17 cellular contexts compared by ENCODE assay signal in the genomic region with DNA sequence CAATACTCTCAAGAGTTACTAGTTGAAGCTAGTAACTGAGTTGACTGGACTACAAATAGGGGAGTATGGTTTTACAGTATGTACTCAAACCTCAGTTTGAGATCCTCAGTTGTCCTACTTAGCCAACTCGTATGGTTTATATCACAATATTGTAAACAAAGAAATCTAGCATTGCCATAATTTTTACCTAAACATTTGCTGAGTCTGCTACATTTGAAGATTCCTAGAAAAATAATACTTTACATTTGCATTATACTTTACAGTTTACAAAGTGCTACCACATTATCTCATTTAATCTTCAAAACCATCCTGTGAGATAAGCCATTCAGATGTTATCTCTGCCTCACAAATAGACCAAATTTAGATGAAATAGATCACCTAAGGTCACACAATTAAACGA. TPM values are rescaled to one million over a fixed set of nuclear protein-coding genes. Genes with fewer than 3 reads are reported as not detected.
DNase-seq lines count a peak whose midpoint lies in the region; ATAC-seq and TF ChIP-seq lines count a peak whose summit lies in the region.
"Had no signal": no experiment of that assay in that cellular context is flagged by ENCODE, and none has a peak within 500 bp of the region (broad histone marks: within the 10 kb centered on the region; RNA-seq: fewer than 3 reads in every experiment).

No MANE protein-coding gene starts in this region.

- CTCF ChIA-PET in HEK293 (lab: Yijun Ruan, JAX) (interaction anchor here (1.0 to 3.4 kb wide), 5 partner anchors 11 to 58 kb away, joined by 3 to 16 read pairs (median 9); no protein-coding TSS in a partner anchor), Panc1 (lab: Charles Lee) (interaction anchor here (0.7 kb wide), 1 partner anchor 408 kb away, joined by 3 read pairs; no protein-coding TSS in a partner anchor)

- H3K4me1 ChIP-seq in HEK293 (ENCODE audit: control insufficient read depth, insufficient read depth, low read length): peaks cover 18% of the 10 kb centered on the region
- H3K4me1 ChIP-seq in Panc1 (ENCODE audit: control insufficient read depth, insufficient read depth, low read length): peaks cover 14% of the 10 kb centered on the region; the same call in 1 of the 2 replicates
- no peaks in the 10 kb centered on the region for H3K4me1 ChIP-seq in esophagus (ENCODE audit: control insufficient read depth in 2 of 2, insufficient read depth in 2 of 2, low read length in 1 of 2)
- no peaks in the 10 kb centered on the region for H3K4me1 ChIP-seq in osteoblast (ENCODE audit: insufficient read depth, low read length)

- TF ChIP-seq CTCF in HEK293 (tag by site-specific recombination; IDR thresholded peaks at IDR 0.05) (no peak), Panc1 (IDR thresholded peaks at IDR 0.05) (no peak), osteoblast (IDR thresholded peaks at IDR 0.05; ENCODE audit: extremely low read depth, low read depth, low read length) (no peak)

- ATAC-seq in Panc1 (no peak), GM18858 (IDR thresholded peaks at IDR 0.05; ENCODE audit: unreplicated experiment) (no peak)
- ATAC-seq: CD8-positive, alpha-beta T cell; GM23338 had no signal

- intact Hi-C loops in Panc1 (cut with micrococcal nuclease; ENCODE audit: unreplicated experiment): loop anchor here (5.0 kb wide), 1 partner anchor 42 kb away; no protein-coding TSS in a partner anchor

- H3K9me3 ChIP-seq in HEK293 (ENCODE audit: control insufficient read depth, insufficient read depth, low read depth, low read length) (no peaks in the 10 kb centered on the region), Panc1 (ENCODE audit: control insufficient read depth, insufficient read depth, low read depth, low read length) (no peaks in the 10 kb centered on the region), esophagus (ENCODE audit: control insufficient read depth in 2 of 2, insufficient read depth in 1 of 2, low read depth in 1 of 2, low read length in 1 of 2) (no peaks in the 10 kb centered on the region), osteoblast (ENCODE audit: low read depth, low read length) (no peaks in the 10 kb centered on the region)

- no peak overlapping the region for H3K4me3 ChIP-seq in HEK293 (ENCODE audit: low read depth, low read length)
- no peak overlapping the region for H3K4me3 ChIP-seq in Panc1 (ENCODE audit: low read depth in 2 of 2, low read length in 2 of 2)
- H3K4me3 ChIP-seq in esophagus (ENCODE audit: low read depth in 1 of 2, low read length in 2 of 2): no peak overlapping the region
- no peak overlapping the region for H3K4me3 ChIP-seq in osteoblast (ENCODE audit: insufficient read depth, low read length)
- H3K4me3 ChIP-seq: GM23338 had no signal

- H3K27ac ChIP-seq in HEK293 (ENCODE audit: extremely low read depth, low read depth, low read length) (no peak overlapping the region), Panc1 (ENCODE audit: low read length) (no peak overlapping the region), esophagus (ENCODE audit: low read depth in 2 of 2, low read length in 1 of 2) (peak overlapping the region; percentile 22 to 47), osteoblast (ENCODE audit: low read depth, low read length) (no peak overlapping the region)

- no peak overlapping the region for H2AFZ ChIP-seq in osteoblast (ENCODE audit: low read length)
- H2AFZ ChIP-seq: GM23338 had no signal

- 49 to 55% methylated on average over 2 of the region's 2 CpGs for WGBS in esophagus, 2 donors

- H3K27me3 ChIP-seq in Panc1 (ENCODE audit: control insufficient read depth, insufficient read depth, low read length) (no peaks in the 10 kb centered on the region), esophagus (ENCODE audit: control insufficient read depth in 1 of 2, insufficient read depth in 2 of 2, low read length in 2 of 2) (no peaks in the 10 kb centered on the region), osteoblast (ENCODE audit: insufficient read depth, low read length) (no peaks in the 10 kb centered on the region)

- peaks cover 81% of the 10 kb centered on the region for H3K79me2 ChIP-seq in osteoblast (ENCODE audit: insufficient read depth, low read length)

- H3K36me3 ChIP-seq in HEK293 (ENCODE audit: control insufficient read depth in 2 of 2, insufficient read depth in 1 of 2, low read length in 2 of 2) (no peaks in the 10 kb centered on the region; a peak in 1 of 3 replicates), Panc1 (ENCODE audit: control insufficient read depth, insufficient read depth, low read length) (no peaks in the 10 kb centered on the region), esophagus (ENCODE audit: control insufficient read depth in 2 of 2, insufficient read depth in 2 of 2, low read length in 1 of 2) (no peaks in the 10 kb centered on the region), osteoblast (ENCODE audit: insufficient read depth, low read length) (no peaks in the 10 kb centered on the region)

- no peak for DNase-seq in Panc1 (ENCODE audit: low read depth, low spot score)
- DNase-seq in osteoblast (ENCODE audit: insufficient read length, low spot score, missing footprints): no peak
- DNase-seq in activated CD4-positive, alpha-beta T cell treated with anti-CD3 and anti-CD28 coated beads for 48 hours: no peak
- no peak for DNase-seq in occipital lobe (lab: John Stamatoyannopoulos, UW)
- DNase-seq: CD8-positive, alpha-beta T cell; DMS 273 treated with DMSO at 0.1 percent for 48 hours; DMS79 treated with DMSO at 0.1 percent for 48 hours; GF-D8; H9; NCI-H2029; NCI-H526 treated with DMSO at 0.1 percent for 48 hours; SHP77 had no signal

- in situ Hi-C loops in Panc1 (cut with HindIII; ENCODE audit: low pct_unique_long_range_greater_than_20kb, low sequenced_read_pairs): no loop called here

- POLR2A ChIA-PET in HEK293 (lab: Yijun Ruan, JAX): interaction anchor here (1.2 to 1.9 kb wide), 2 partner anchors 13 to 36 kb away, joined by 3 to 5 read pairs; partner anchors contain the start of gene NFE2L1
- POLR2A ChIA-PET in Panc1 (lab: Charles Lee): no interaction called here

- no peak overlapping the region for H3K4me2 ChIP-seq in osteoblast (ENCODE audit: insufficient read depth, low read length)
- H3K4me2 ChIP-seq: GM23338 had no signal

- TSS peak; percentile 45 for BruUV-seq in Panc1 (replicated peaks; lab: Mats Ljungman, UMichigan)

- H4K20me1 ChIP-seq in osteoblast (ENCODE audit: insufficient read depth, low read length): peaks cover 20% of the 10 kb centered on the region

TF ChIP-seq in HEK293, 187 proteins besides CTCF, POLR2A, EP300 and RAD21:
- TF ChIP-seq ZNF664 (tag by site-specific recombination; IDR thresholded peaks at IDR 0.05) (peak; percentile 80; the same call in 1 of the 2 replicates), ZNF211 (tag by site-specific recombination; IDR thresholded peaks at IDR 0.05; ENCODE audit: low read depth) (no peak)

RNA-seq across cellular contexts. Expression of gene CBX1, which starts 16.3 kb away (rescaled TPM):
- total RNA-seq in Panc1 (2021; ENCODE audit: unreplicated experiment) (157 TPM), osteoblast (29.5 and 30.0 TPM in 2 replicates), occipital lobe (78.6 TPM)
- polyA plus RNA-seq in Panc1 (2012; ENCODE audit: insufficient read length): 105 TPM
- polyA plus RNA-seq in esophagus: 10 to 100 TPM; 16.4 to 29.9 TPM

RNA-seq across cellular contexts. Expression of gene SNX11, which starts 22.6 kb away (rescaled TPM):
- total RNA-seq in Panc1 (2021; ENCODE audit: unreplicated experiment) (28.1 TPM), osteoblast (13.6 and 20.6 TPM in 2 replicates), occipital lobe (10.0 TPM)
- polyA plus RNA-seq in Panc1 (2012; ENCODE audit: insufficient read length): 20.8 TPM
- 10 to 100 TPM; 11.5 to 17.0 TPM for polyA plus RNA-seq in esophagus

RNA-seq across cellular contexts. Expression of gene NFE2L1, which starts 36.8 kb away (rescaled TPM):
- total RNA-seq in Panc1 (2021; ENCODE audit: unreplicated experiment) (210 TPM), osteoblast (144 and 165 TPM in 2 replicates), occipital lobe (28.5 TPM)
- 312 TPM for polyA plus RNA-seq in Panc1 (2012; ENCODE audit: insufficient read length)
- polyA plus RNA-seq in esophagus: 10 to 100 TPM; 39.4 to 45.7 TPM

RNA-seq across cellular contexts. Expression of gene COPZ2, which starts 47.3 kb away (rescaled TPM):
- 5.4 TPM for total RNA-seq in Panc1 (2021; ENCODE audit: unreplicated experiment)
- 5.3 TPM for polyA plus RNA-seq in Panc1 (2012; ENCODE audit: insufficient read length)
- polyA plus RNA-seq in esophagus: 10 to 100 TPM in 1 of 2 donors, 1 to 10 TPM in 1; 8.4 to 12.9 TPM
- 117 and 121 TPM in 2 replicates for total RNA-seq in osteoblast
- 1.7 TPM for total RNA-seq in occipital lobe
- total RNA-seq: GM23338, MCF 10A had no signal
- polyA plus RNA-seq: GM23338 had no signal

Comparison
In these comparisons a context has a peak if more than half of its experiments do, and no peak if none do; other contexts are left out.
1. H3K27ac ChIP-seq: peak in esophagus (2 of 2); none in HEK293 (single experiment), Panc1 (single experiment) and osteoblast (single experiment).